9 cellular contexts compared by ENCODE assay signal in the genomic region with DNA sequence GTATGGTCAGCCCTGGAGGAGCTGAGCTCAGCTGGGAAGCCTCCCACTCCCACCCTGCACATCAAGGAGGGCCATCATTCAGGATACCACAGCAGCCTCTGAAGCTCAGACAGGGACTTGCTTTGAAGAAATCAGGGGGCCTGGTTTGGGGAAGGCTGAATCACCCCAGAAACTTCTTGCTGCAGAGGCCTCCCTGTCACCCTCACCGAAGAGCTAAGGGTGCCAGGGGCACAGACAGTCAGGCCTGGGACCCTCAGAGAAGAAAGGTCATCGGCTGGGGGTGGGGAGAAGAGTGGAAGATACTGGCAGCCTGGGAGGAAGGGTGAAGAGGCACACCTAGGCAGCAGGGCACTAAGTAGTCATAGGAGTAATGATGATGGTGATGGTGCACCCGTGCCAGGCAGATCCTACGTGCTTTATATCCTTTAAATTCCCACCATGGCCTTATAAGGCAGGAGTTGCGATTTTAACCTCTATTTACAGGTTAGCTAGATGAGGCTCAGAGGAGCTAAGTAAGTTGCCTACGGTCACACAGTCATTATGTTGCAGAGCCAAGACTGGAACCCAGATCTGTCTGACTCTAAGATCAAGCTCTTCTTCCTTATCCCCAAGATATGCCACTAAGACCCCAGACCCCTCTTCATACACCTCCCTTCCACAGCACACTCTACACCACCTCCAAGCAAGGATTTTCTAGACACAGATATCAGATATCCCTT. TPM values are rescaled to one million over a fixed set of nuclear protein-coding genes. Genes with fewer than 3 reads are reported as not detected.
DNase-seq lines count a peak whose midpoint lies in the region; ATAC-seq and TF ChIP-seq lines count a peak whose summit lies in the region.
"Had no signal": no experiment of that assay in that cellular context is flagged by ENCODE, and none has a peak within 500 bp of the region (broad histone marks: within the 10 kb centered on the region; RNA-seq: fewer than 3 reads in every experiment).

No MANE protein-coding gene starts in this region.

- H3K36me3 ChIP-seq in right lobe of liver, result peaks cover 7 to 11% (median 9%) of the 10 kb centered on the region in 4 donors

- TF ChIP-seq POLR2A in right lobe of liver (IDR thresholded peaks at IDR 0.05), result no peak

- peak; percentile 50 for DNase-seq in activated CD4-positive, alpha-beta T cell treated with anti-CD3 and anti-CD28 coated beads for 48 hours
- DNase-seq in activated CD4-positive, alpha-beta T cell treated with anti-CD3 and anti-CD28 coated beads for 4 hours, result no peak
- DNase-seq in activated naive CD4-positive, alpha-beta T cell treated with anti-CD3 and anti-CD28 coated beads, Interleukin-2, amount 50 U/mL, for 72 hours (ENCODE audit: low spot score in 2 of 2), result no peak
- no peak for DNase-seq in right lobe of liver
- no peak for DNase-seq in substantia nigra (lab: John Stamatoyannopoulos, UW)
- DNase-seq in SW480 (ENCODE audit: low spot score), result no peak
- no peak for DNase-seq in stimulated activated CD4-positive, alpha-beta T cell treated with anti-CD3 and anti-CD28 coated beads, Interleukin-1b, Interleukin-23, amount 100 ng/mL, for 48 hours
- no peak for DNase-seq in NK-92 (lab: John Stamatoyannopoulos, UW; ENCODE audit: unreplicated experiment)
- DNase-seq: NCI-H226 had no signal

- ATAC-seq in activated naive CD4-positive, alpha-beta T cell treated with anti-CD3 and anti-CD28 coated beads, Interleukin-2, amount 50 U/mL, for 72 hours, result peak; percentile 21 to 23
- no peak for ATAC-seq in right lobe of liver

- TF ChIP-seq CTCF in right lobe of liver (IDR thresholded peaks at IDR 0.05), result no peak

- 75% methylated on average over 2 of the region's 6 CpGs for WGBS in right lobe of liver (ENCODE audit: insufficient coverage, low coverage, low lambda C conversion rate, missing lambda C conversion rate)

- H3K27ac ChIP-seq in right lobe of liver (peak overlapping the region; percentile 20 to 72 (median 61)), substantia nigra (ENCODE audit: low read depth, low read length, poor library complexity, severe bottlenecking) (peak overlapping the region; percentile 56)

- intact Hi-C loops in right lobe of liver (cut with DNase I), result no loop called here

- H3K9me3 Mint-ChIP-seq in activated naive CD4-positive, alpha-beta T cell treated with anti-CD3 and anti-CD28 coated beads, Interleukin-2, amount 50 U/mL, for 72 hours, result no peaks in the 10 kb centered on the region

- H3K9me3 ChIP-seq in right lobe of liver, result no peaks in the 10 kb centered on the region

- no peak overlapping the region for H3K4me3 ChIP-seq in right lobe of liver

- no peaks in the 10 kb centered on the region for H3K27me3 ChIP-seq in right lobe of liver

- peaks cover 2 to 76% (median 44%) of the 10 kb centered on the region in 4 donors for H3K4me1 ChIP-seq in right lobe of liver

- peaks cover 0 to under 1% of the 10 kb centered on the region in 2 donors for H3K36me3 Mint-ChIP-seq in activated naive CD4-positive, alpha-beta T cell treated with anti-CD3 and anti-CD28 coated beads, Interleukin-2, amount 50 U/mL, for 72 hours

- H3K27ac Mint-ChIP-seq in activated naive CD4-positive, alpha-beta T cell treated with anti-CD3 and anti-CD28 coated beads, Interleukin-2, amount 50 U/mL, for 72 hours, result peak overlapping the region; percentile 84 to 94

RNA-seq across cellular contexts. Expression of a gene that starts 28.5 kb away (rescaled TPM):
- 10 to 100 TPM; 26.7 to 29.2 TPM for total RNA-seq in activated naive CD4-positive, alpha-beta T cell treated with anti-CD3 and anti-CD28 coated beads, Interleukin-2, amount 50 U/mL, for 72 hours
- 1 to 10 TPM; 1.7 to 7.6 (median 3.7) TPM for total RNA-seq in right lobe of liver

Comparison
In these comparisons a context has a peak if more than half of its experiments do, and no peak if none do; other contexts are left out.
1. ATAC-seq: peak in activated naive CD4-positive, alpha-beta T cell treated with anti-CD3 and anti-CD28 coated beads, Interleukin-2, amount 50 U/mL, for 72 hours (2 of 2); none in right lobe of liver (0 of 4).